Comparison of ENCODE assay signal across 11 cellular contexts in the genomic region with DNA sequence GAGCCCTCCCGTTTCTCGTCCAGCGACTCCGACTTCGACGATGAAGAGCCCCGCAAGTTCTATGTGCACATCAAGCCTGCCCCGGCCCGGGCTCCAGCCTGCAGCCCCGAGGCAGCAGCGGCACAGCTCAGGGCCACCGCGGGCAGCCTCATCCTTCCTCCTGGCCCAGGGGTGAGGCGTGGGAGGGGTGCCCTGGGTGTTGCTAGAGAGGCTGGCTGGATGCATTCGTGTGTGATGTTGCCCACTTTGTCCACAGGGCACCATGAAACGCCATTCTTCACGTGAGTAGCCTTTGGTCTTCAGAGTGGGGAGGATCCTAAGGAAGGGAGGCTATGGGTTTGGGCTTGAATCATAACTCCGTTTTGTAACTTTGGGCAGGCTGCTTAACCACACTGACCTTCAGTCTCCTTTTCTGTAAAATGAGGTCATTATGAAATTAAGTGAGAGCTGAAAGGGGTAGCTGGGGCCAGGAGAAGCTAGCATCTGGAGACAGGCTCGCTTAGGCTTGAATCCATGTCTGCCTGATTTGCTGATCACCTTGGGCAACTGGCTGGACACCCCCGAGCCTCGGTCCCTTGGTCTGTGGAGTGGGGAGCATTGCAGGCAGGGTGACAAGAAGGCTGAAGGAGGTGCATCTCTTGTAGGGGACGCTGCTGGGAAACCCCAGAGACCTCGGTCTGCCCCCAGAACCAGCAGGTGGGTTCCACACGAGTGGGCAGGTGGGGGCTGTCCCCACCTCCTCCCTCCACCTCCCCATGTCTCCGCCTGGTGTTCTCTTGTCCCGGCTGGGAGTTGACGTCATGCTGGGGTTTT. TPM values are rescaled to one million over a fixed set of nuclear protein-coding genes. Genes with fewer than 3 reads are reported as not detected.
DNase-seq lines count a peak whose midpoint lies in the region; ATAC-seq and TF ChIP-seq lines count a peak whose summit lies in the region.
"Had no signal": no experiment of that assay in that cellular context is flagged by ENCODE, and none has a peak within 500 bp of the region (broad histone marks: within the 10 kb centered on the region; RNA-seq: fewer than 3 reads in every experiment).

No MANE protein-coding gene starts in this region.

- no peak overlapping the region for H3K4me3 Mint-ChIP-seq in T-helper 1 cell treated with Interleukin-12 subunit alpha and Interleukin-12 subunit beta and Interleukin-4 antibody, amounts not matched to agents 30 μg/mL and 1 μg/mL, for 36 hours
- peak overlapping the region; percentile 26 for H3K4me3 Mint-ChIP-seq in stimulated activated naive CD8-positive, alpha-beta T cell treated with anti-CD3 and anti-CD28 coated beads, Interleukin-15, Interleukin-2, amounts not matched to agents 100 ng/mL and 50 ng/mL, for 24 hours

- ATAC-seq in HG02840 (IDR thresholded peaks at IDR 0.05; ENCODE audit: low FRiP score, unreplicated experiment): peak; percentile 76
- ATAC-seq in PC-3: no peak

- H3F3A ChIP-seq in PC-3 (ENCODE audit: low read length, unreplicated experiment): no peaks in the 10 kb centered on the region

- H3K79me2 ChIP-seq in PC-3 (ENCODE audit: low read length): no peaks in the 10 kb centered on the region

- DNase-seq in T-helper 1 cell: no peak
- peak; percentile 37 for DNase-seq in PC-3
- DNase-seq in NCI-H446 treated with DMSO at 0.1 percent for 48 hours (lab: John Stamatoyannopoulos, UW): no peak
- no peak for DNase-seq in activated CD4-positive, CD25-positive, alpha-beta regulatory T cell (lab: John Stamatoyannopoulos, UW)
- DNase-seq in activated CD4-positive, alpha-beta T cell treated with anti-CD3 and anti-CD28 coated beads for 1 hour: no peak

- no peak overlapping the region for H3K4me3 ChIP-seq in PC-3 (ENCODE audit: low read length)

- H3K27ac Mint-ChIP-seq in T-helper 1 cell treated with Interleukin-12 subunit alpha and Interleukin-12 subunit beta and Interleukin-4 antibody, amounts not matched to agents 30 μg/mL and 1 μg/mL, for 36 hours: peak overlapping the region; percentile 55
- H3K27ac Mint-ChIP-seq in stimulated activated naive CD8-positive, alpha-beta T cell treated with anti-CD3 and anti-CD28 coated beads, Interleukin-15, Interleukin-2, amounts not matched to agents 100 ng/mL and 50 ng/mL, for 24 hours: peak overlapping the region; percentile 80

- POLR2A ChIA-PET in PC-3 (lab: Charles Lee; ENCODE audit: unreplicated experiment): no interaction called here

- BruUV-seq in PC-3 (replicated peaks; lab: Mats Ljungman, UMichigan): no TSS peak

- no peak overlapping the region for H3K27ac ChIP-seq in PC-3 (ENCODE audit: low read length)
- H3K27ac ChIP-seq: 22Rv1, HL-60 had no signal

- intact Hi-C loops in PC-3 (cut with micrococcal nuclease): loop anchor here (5.0 kb wide), 2 partner anchors 81 to 264 kb away; partner anchors contain the start of genes PGLS and RPL18A

- no peak for TF ChIP-seq CTCF in PC-3 (conservative IDR thresholded peaks at IDR 0.05; ENCODE audit: low read depth, low read length)

- no peak overlapping the region for H2AFZ ChIP-seq in PC-3 (ENCODE audit: low read length)

- H4K20me1 ChIP-seq in PC-3 (ENCODE audit: low read length): no peaks in the 10 kb centered on the region

- no peak overlapping the region for H3K9ac ChIP-seq in PC-3 (ENCODE audit: low read length)

- H3K9me2 ChIP-seq in PC-3 (replicated peaks; ENCODE audit: low read length): no peaks in the 10 kb centered on the region

- H3K27me3 ChIP-seq in PC-3 (ENCODE audit: low read length): no peaks in the 10 kb centered on the region

- H3K9me3 ChIP-seq in PC-3 (ENCODE audit: low read length): no peaks in the 10 kb centered on the region

- peaks cover 23% of the 10 kb centered on the region for H3K4me1 ChIP-seq in PC-3 (ENCODE audit: insufficient read depth, low read length)

- H3K36me3 Mint-ChIP-seq in T-helper 1 cell treated with Interleukin-12 subunit alpha and Interleukin-12 subunit beta and Interleukin-4 antibody, amounts not matched to agents 30 μg/mL and 1 μg/mL, for 36 hours (ENCODE audit: low read depth): peaks cover 35% of the 10 kb centered on the region
- H3K36me3 Mint-ChIP-seq in stimulated activated naive CD8-positive, alpha-beta T cell treated with anti-CD3 and anti-CD28 coated beads, Interleukin-15, Interleukin-2, amounts not matched to agents 100 ng/mL and 50 ng/mL, for 24 hours (ENCODE audit: low read depth): peaks cover 43% of the 10 kb centered on the region

- no peaks in the 10 kb centered on the region for H3K9me3 Mint-ChIP-seq in T-helper 1 cell treated with Interleukin-12 subunit alpha and Interleukin-12 subunit beta and Interleukin-4 antibody, amounts not matched to agents 30 μg/mL and 1 μg/mL, for 36 hours
- H3K9me3 Mint-ChIP-seq in stimulated activated naive CD8-positive, alpha-beta T cell treated with anti-CD3 and anti-CD28 coated beads, Interleukin-15, Interleukin-2, amounts not matched to agents 100 ng/mL and 50 ng/mL, for 24 hours: no peaks in the 10 kb centered on the region

- no peaks in the 10 kb centered on the region for H3K36me3 ChIP-seq in PC-3 (ENCODE audit: low read depth, low read length)

- CTCF ChIA-PET in PC-3 (lab: Charles Lee): interaction anchor here (0.7 kb wide), 1 partner anchor 41 kb away, joined by 3 read pairs; no protein-coding TSS in a partner anchor

- H3K27me3 Mint-ChIP-seq in T-helper 1 cell treated with Interleukin-12 subunit alpha and Interleukin-12 subunit beta and Interleukin-4 antibody, amounts not matched to agents 30 μg/mL and 1 μg/mL, for 36 hours (ENCODE audit: low read depth): no peaks in the 10 kb centered on the region
- H3K27me3 Mint-ChIP-seq in stimulated activated naive CD8-positive, alpha-beta T cell treated with anti-CD3 and anti-CD28 coated beads, Interleukin-15, Interleukin-2, amounts not matched to agents 100 ng/mL and 50 ng/mL, for 24 hours: no peaks in the 10 kb centered on the region

- H3K4me2 ChIP-seq in PC-3 (ENCODE audit: low read length): no peak overlapping the region

- H3K4me1 Mint-ChIP-seq in T-helper 1 cell treated with Interleukin-12 subunit alpha and Interleukin-12 subunit beta and Interleukin-4 antibody, amounts not matched to agents 30 μg/mL and 1 μg/mL, for 36 hours (ENCODE audit: low read depth): peaks cover 2% of the 10 kb centered on the region
- peaks cover 34% of the 10 kb centered on the region for H3K4me1 Mint-ChIP-seq in stimulated activated naive CD8-positive, alpha-beta T cell treated with anti-CD3 and anti-CD28 coated beads, Interleukin-15, Interleukin-2, amounts not matched to agents 100 ng/mL and 50 ng/mL, for 24 hours (ENCODE audit: low read depth)

RNA-seq across cellular contexts. Expression of gene B3GNT3, which starts 18.7 kb away (rescaled TPM):
- 39.5 and 41.7 TPM in 2 replicates for total RNA-seq in PC-3 (2014; rRNA removed)
- total RNA-seq: lung microvascular endothelial cell had no signal

RNA-seq across cellular contexts. Expression of gene FCHO1, which starts 24.9 kb away (rescaled TPM):
- total RNA-seq in PC-3 (2014; rRNA removed): 21.0 and 29.5 TPM in 2 replicates

RNA-seq across cellular contexts. Expression of gene INSL3, which starts 45.1 kb away (rescaled TPM):
- total RNA-seq in PC-3 (2014; rRNA removed): not detected in 2 replicates
- total RNA-seq: lung microvascular endothelial cell had no signal

RNA-seq across cellular contexts. Expression of gene MAP1S, which starts 56.9 kb away (rescaled TPM):
- 25.4 and 30.2 TPM in 2 replicates for total RNA-seq in PC-3 (2014; rRNA removed)
